8 cellular contexts compared by ENCODE assay signal in genomic region chr22:20016734-20017621, GRCh38. TPM values are rescaled to one million over a fixed set of nuclear protein-coding genes. Genes with fewer than 3 reads are reported as not detected.
DNase-seq lines count a peak whose midpoint lies in the region; ATAC-seq and TF ChIP-seq lines count a peak whose summit lies in the region.

A gene with protein sequence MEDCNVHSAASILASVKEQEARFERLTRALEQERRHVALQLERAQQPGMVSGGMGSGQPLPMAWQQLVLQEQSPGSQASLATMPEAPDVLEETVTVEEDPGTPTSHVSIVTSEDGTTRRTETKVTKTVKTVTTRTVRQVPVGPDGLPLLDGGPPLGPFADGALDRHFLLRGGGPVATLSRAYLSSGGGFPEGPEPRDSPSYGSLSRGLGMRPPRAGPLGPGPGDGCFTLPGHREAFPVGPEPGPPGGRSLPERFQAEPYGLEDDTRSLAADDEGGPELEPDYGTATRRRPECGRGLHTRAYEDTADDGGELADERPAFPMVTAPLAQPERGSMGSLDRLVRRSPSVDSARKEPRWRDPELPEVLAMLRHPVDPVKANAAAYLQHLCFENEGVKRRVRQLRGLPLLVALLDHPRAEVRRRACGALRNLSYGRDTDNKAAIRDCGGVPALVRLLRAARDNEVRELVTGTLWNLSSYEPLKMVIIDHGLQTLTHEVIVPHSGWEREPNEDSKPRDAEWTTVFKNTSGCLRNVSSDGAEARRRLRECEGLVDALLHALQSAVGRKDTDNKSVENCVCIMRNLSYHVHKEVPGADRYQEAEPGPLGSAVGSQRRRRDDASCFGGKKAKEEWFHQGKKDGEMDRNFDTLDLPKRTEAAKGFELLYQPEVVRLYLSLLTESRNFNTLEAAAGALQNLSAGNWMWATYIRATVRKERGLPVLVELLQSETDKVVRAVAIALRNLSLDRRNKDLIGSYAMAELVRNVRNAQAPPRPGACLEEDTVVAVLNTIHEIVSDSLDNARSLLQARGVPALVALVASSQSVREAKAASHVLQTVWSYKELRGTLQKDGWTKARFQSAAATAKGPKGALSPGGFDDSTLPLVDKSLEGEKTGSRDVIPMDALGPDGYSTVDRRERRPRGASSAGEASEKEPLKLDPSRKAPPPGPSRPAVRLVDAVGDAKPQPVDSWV (minus strand): TSS chr22:20016823. CDS start chr22:19990794, 26,029 bp downstream.

- intact Hi-C loops in vagina (cut with DNase I): no loop called here

- H2AFZ ChIP-seq in hepatocyte: peak within 1 kb of the TSS; percentile 80

- peak; percentile 47 for ATAC-seq in HG02588 (IDR thresholded peaks at IDR 0.05; ENCODE audit: unreplicated experiment)

- TF ChIP-seq CTCF in hepatocyte (IDR thresholded peaks at IDR 0.05; ENCODE audit: poor library complexity) (no peak), vagina (IDR thresholded peaks at IDR 0.05) (no peak)

- peak within 1 kb of the TSS; percentile 96 for H3K4me2 ChIP-seq in hepatocyte

- TF ChIP-seq POLR2A in vagina (IDR thresholded peaks at IDR 0.05): no peak

- no peaks in the 10 kb centered on the region for H4K20me1 ChIP-seq in hepatocyte (ENCODE audit: insufficient read depth, poor library complexity, severe bottlenecking)

- H3K4me3 ChIP-seq in hepatocyte: peak within 1 kb of the TSS; percentile 63
- H3K4me3 ChIP-seq in vagina: peak within 1 kb of the TSS; percentile 60 to 75

- WGBS in hepatocyte (ENCODE audit: low lambda C conversion rate, missing lambda C conversion rate): 4% methylated on average over 47 of the region's 79 CpGs

- H3K9me3 ChIP-seq in hepatocyte (ENCODE audit: low read depth) (no peaks in the 10 kb centered on the region), vagina (no peaks in the 10 kb centered on the region)

- H3K4me1 ChIP-seq in hepatocyte (ENCODE audit: insufficient read depth): peaks cover 11% of the 10 kb centered on the region
- peaks cover 23% of the 10 kb centered on the region for H3K4me1 ChIP-seq in vagina

- H3K79me2 ChIP-seq in hepatocyte: peaks cover 8% of the 10 kb centered on the region

- H3K9me2 ChIP-seq in hepatocyte (replicated peaks; ENCODE audit: insufficient read depth): no peaks in the 10 kb centered on the region

- peak; percentile 100 for DNase-seq in GM03348 (ENCODE audit: low spot score)
- peak; percentile 73 for DNase-seq in NCI-H1694 (lab: John Stamatoyannopoulos, UW)
- peak; percentile 88 for DNase-seq in T1000 (lab: John Stamatoyannopoulos, UW)
- DNase-seq in astrocyte of the hippocampus (ENCODE audit: low read depth, low spot score): peak; percentile 96
- peak; percentile 92 for DNase-seq in hepatocyte (ENCODE audit: low spot score)
- DNase-seq in renal cortical epithelial cell (ENCODE audit: low read depth): peak; percentile 43
- DNase-seq in vagina (ENCODE audit: extremely low spot score in 2 of 2): no peak

- H3K27ac ChIP-seq in hepatocyte (no peak within 1 kb of the TSS), vagina (no peak within 1 kb of the TSS)

- H3K36me3 ChIP-seq in hepatocyte (replicated peaks; ENCODE audit: insufficient read depth, low read depth) (no peaks in the 10 kb centered on the region), vagina (no peaks in the 10 kb centered on the region)

- H3K27me3 ChIP-seq in hepatocyte: peaks cover 33% of the 10 kb centered on the region
- no peaks in the 10 kb centered on the region for H3K27me3 ChIP-seq in vagina

RNA-seq across cellular contexts. Expression of the gene that starts here (rescaled TPM):
- total RNA-seq in hepatocyte: 21.6 and 32.5 TPM in 2 replicates
- 23.8 and 25.8 TPM in 2 replicates for polyA plus RNA-seq in hepatocyte
- 31.7 and 72.1 TPM in 2 replicates for total RNA-seq in renal cortical epithelial cell
- total RNA-seq in vagina: 10.8 TPM

Comparison
In these comparisons a context has a peak if more than half of its experiments do, and no peak if none do; other contexts are left out.
1. DNase-seq: peak in GM03348 (single experiment), NCI-H1694 (single experiment), T1000 (single experiment), astrocyte of the hippocampus (single experiment), hepatocyte (single experiment) and renal cortical epithelial cell (single experiment); none in vagina (0 of 2).